1 cellular context compared by ENCODE assay signal in the genomic region with DNA sequence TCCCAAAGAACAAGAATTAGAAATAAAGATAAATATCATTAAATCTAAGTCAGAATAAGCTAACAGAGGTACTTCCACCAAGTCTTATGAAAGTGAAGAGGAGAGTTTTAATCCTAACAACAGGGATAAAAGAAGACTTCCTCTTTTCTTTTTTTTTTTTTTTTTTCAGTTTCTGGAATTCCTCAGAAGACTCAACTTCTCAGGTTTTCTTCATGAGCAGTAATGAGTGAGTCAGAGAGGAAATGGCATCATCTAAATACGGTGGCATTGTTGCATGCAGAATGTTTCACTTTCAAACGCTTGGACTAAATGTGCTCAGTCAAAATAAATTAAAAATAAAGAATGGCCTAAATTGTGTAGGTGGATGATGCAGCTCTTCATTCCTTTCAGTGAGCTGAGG.
TF ChIP-seq lines count a peak whose summit lies in the region.

No MANE protein-coding gene starts in this region.

TF ChIP-seq in GM23338, 12 proteins besides CTCF, POLR2A, EP300 and RAD21 (continued from another document):
- TF ChIP-seq, protein P1, sequence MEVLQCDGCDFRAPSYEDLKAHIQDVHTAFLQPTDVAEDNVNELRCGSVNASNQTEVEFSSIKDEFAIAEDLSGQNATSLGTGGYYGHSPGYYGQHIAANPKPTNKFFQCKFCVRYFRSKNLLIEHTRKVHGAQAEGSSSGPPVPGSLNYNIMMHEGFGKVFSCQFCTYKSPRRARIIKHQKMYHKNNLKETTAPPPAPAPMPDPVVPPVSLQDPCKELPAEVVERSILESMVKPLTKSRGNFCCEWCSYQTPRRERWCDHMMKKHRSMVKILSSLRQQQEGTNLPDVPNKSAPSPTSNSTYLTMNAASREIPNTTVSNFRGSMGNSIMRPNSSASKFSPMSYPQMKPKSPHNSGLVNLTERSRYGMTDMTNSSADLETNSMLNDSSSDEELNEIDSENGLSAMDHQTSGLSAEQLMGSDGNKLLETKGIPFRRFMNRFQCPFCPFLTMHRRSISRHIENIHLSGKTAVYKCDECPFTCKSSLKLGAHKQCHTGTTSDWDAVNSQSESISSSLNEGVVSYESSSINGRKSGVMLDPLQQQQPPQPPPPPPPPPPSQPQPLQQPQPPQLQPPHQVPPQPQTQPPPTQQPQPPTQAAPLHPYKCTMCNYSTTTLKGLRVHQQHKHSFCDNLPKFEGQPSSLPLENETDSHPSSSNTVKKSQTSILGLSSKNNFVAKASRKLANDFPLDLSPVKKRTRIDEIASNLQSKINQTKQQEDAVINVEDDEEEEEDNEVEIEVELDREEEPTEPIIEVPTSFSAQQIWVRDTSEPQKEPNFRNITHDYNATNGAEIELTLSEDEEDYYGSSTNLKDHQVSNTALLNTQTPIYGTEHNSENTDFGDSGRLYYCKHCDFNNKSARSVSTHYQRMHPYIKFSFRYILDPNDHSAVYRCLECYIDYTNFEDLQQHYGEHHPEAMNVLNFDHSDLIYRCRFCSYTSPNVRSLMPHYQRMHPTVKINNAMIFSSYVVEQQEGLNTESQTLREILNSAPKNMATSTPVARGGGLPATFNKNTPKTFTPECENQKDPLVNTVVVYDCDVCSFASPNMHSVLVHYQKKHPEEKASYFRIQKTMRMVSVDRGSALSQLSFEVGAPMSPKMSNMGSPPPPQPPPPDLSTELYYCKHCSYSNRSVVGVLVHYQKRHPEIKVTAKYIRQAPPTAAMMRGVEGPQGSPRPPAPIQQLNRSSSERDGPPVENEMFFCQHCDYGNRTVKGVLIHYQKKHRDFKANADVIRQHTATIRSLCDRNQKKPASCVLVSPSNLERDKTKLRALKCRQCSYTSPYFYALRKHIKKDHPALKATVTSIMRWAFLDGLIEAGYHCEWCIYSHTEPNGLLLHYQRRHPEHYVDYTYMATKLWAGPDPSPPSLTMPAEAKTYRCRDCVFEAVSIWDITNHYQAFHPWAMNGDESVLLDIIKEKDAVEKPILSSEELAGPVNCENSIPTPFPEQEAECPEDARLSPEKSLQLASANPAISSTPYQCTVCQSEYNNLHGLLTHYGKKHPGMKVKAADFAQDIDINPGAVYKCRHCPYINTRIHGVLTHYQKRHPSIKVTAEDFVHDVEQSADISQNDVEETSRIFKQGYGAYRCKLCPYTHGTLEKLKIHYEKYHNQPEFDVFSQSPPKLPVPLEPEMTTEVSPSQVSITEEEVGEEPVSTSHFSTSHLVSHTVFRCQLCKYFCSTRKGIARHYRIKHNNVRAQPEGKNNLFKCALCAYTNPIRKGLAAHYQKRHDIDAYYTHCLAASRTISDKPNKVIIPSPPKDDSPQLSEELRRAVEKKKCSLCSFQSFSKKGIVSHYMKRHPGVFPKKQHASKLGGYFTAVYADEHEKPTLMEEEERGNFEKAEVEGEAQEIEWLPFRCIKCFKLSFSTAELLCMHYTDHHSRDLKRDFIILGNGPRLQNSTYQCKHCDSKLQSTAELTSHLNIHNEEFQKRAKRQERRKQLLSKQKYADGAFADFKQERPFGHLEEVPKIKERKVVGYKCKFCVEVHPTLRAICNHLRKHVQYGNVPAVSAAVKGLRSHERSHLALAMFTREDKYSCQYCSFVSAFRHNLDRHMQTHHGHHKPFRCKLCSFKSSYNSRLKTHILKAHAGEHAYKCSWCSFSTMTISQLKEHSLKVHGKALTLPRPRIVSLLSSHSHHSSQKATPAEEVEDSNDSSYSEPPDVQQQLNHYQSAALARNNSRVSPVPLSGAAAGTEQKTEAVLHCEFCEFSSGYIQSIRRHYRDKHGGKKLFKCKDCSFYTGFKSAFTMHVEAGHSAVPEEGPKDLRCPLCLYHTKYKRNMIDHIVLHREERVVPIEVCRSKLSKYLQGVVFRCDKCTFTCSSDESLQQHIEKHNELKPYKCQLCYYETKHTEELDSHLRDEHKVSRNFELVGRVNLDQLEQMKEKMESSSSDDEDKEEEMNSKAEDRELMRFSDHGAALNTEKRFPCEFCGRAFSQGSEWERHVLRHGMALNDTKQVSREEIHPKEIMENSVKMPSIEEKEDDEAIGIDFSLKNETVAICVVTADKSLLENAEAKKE (CRISPR knock-in tag; IDR thresholded peaks at IDR 0.05) = no peak
- no peak for TF ChIP-seq ZNF331 (CRISPR knock-in tag; IDR thresholded peaks at IDR 0.05; ENCODE audit: low read depth)
- TF ChIP-seq NANOG (IDR thresholded peaks at IDR 0.05; ENCODE audit: borderline replicate concordance) = no peak
- no peak for TF ChIP-seq EZH2phosphoT487 (IDR thresholded peaks at IDR 0.05; ENCODE audit: unreplicated experiment)
- TF ChIP-seq EZH2 (IDR thresholded peaks at IDR 0.05; ENCODE audit: low read depth, unreplicated experiment) = no peak
- no peak for TF ChIP-seq ZNF114 (CRISPR knock-in tag; IDR thresholded peaks at IDR 0.05)
- TF ChIP-seq CREB1 (CRISPR knock-in tag; IDR thresholded peaks at IDR 0.05; ENCODE audit: low read depth) = no peak
